In the genomic region with DNA sequence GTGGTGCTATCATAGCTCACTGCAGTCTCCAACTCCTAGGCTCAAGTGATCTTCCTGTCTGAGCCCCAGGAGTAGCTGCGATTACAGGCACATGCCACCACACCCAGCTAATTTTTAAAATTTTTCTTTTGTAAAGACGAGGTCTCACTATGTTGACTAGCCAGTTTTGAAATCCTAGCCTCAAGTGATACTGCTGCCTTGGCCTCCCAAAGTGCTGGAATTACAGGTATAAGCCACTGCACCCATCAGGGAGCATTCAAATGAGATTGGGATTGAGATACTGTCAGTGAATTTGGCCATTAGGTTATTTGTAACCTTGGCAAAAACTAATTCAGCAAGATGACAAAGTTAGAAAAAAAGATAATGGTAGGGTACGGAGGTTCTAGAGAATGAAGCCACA, we compare ENCODE assay signal across 31 cellular contexts. TPM values are rescaled to one million over a fixed set of nuclear protein-coding genes. Genes with fewer than 3 reads are reported as not detected.
"Had no signal": no experiment of that assay in that cellular context is flagged by ENCODE, and none has a peak within 500 bp of the region (broad histone marks: within the 10 kb centered on the region; RNA-seq: fewer than 3 reads in every experiment).

No MANE protein-coding gene starts in this region.

- H3K4me3 Mint-ChIP-seq: activated B cell treated with CpG ODN at 0.5 μM for 24 hours; activated CD8-positive, alpha-beta T cell treated with anti-CD3 and anti-CD28 coated beads for 36 hours; activated naive CD4-positive, alpha-beta T cell treated with anti-CD3 and anti-CD28 coated beads, Interleukin-2, amount 50 U/mL, for 24 hours; activated naive CD8-positive, alpha-beta T cell treated with anti-CD3 and anti-CD28 coated beads, Interleukin-2, amount 10 ng/mL, durations not matched to agents 7 days and 5 days; T-cell had no signal

- DNase-seq: activated B cell treated with CpG ODN at 0.5 μM for 24 hours; activated CD4-positive, alpha-beta T cell treated with anti-CD3 and anti-CD28 coated beads for 48 hours; activated CD4-positive, CD25-positive, alpha-beta regulatory T cell treated with anti-CD3 and anti-CD28 coated beads, Interleukin-2, amount 50 U/mL, for 72 hours; activated CD8-positive, alpha-beta T cell treated with anti-CD3 and anti-CD28 coated beads for 36 hours; activated gamma-delta T cell; activated naive CD4-positive, alpha-beta T cell treated with Interleukin-2 at 50 U/mL for 16 hours; activated naive CD8-positive, alpha-beta T cell treated with anti-CD3 and anti-CD28 coated beads, Interleukin-2, amount 10 ng/mL, durations not matched to agents 7 days and 5 days; activated T-cell treated with anti-CD3 and anti-CD28 coated beads, Interleukin-2, amount 50 U/mL, for 1 hour; body of pancreas; MM.1S; MV-4-11; NCI-H1092; NCI-H1436 treated with DMSO at 0.1 percent for 48 hours; NCI-H1694 treated with DMSO at 0.1 percent for 48 hours; NCI-H2029; NCI-H345; NCI-H524 treated with DMSO at 0.1 percent for 48 hours; PC-3; Peyer's patch; RPMI8226; SHP77 treated with DMSO at 0.1 percent for 48 hours; T-cell; T-helper 2 cell; T-helper 9 cell had no signal

- H3K9me3 ChIP-seq: body of pancreas, breast epithelium, Peyer's patch had no signal

- H3K27me3 Mint-ChIP-seq: activated B cell treated with CpG ODN at 0.5 μM for 24 hours; activated CD8-positive, alpha-beta T cell treated with anti-CD3 and anti-CD28 coated beads for 36 hours; activated naive CD4-positive, alpha-beta T cell treated with anti-CD3 and anti-CD28 coated beads, Interleukin-2, amount 50 U/mL, for 24 hours; activated naive CD8-positive, alpha-beta T cell treated with anti-CD3 and anti-CD28 coated beads, Interleukin-2, amount 10 ng/mL, durations not matched to agents 7 days and 5 days; T-cell had no signal

- H3K27me3 ChIP-seq: body of pancreas, breast epithelium, Peyer's patch had no signal

- H3K27ac Mint-ChIP-seq: activated B cell treated with CpG ODN at 0.5 μM for 24 hours; activated CD8-positive, alpha-beta T cell treated with anti-CD3 and anti-CD28 coated beads for 36 hours; activated naive CD4-positive, alpha-beta T cell treated with anti-CD3 and anti-CD28 coated beads, Interleukin-2, amount 50 U/mL, for 24 hours; activated naive CD8-positive, alpha-beta T cell treated with anti-CD3 and anti-CD28 coated beads, Interleukin-2, amount 10 ng/mL, durations not matched to agents 7 days and 5 days; T-cell had no signal

- H3K4me1 ChIP-seq: body of pancreas, breast epithelium, Peyer's patch had no signal

- FAIRE-seq: astrocyte had no signal

- ATAC-seq: activated CD8-positive, alpha-beta T cell treated with anti-CD3 and anti-CD28 coated beads for 36 hours; body of pancreas; PC-3; SK-N-SH treated with all-trans-retinoic acid at 6 μM for 48 hours; T-cell had no signal

- H3K4me3 ChIP-seq: body of pancreas, breast epithelium, Peyer's patch had no signal

- H3K36me3 ChIP-seq: breast epithelium had no signal

- H3K9me3 Mint-ChIP-seq: activated B cell treated with CpG ODN at 0.5 μM for 24 hours; activated CD8-positive, alpha-beta T cell treated with anti-CD3 and anti-CD28 coated beads for 36 hours; activated naive CD4-positive, alpha-beta T cell treated with anti-CD3 and anti-CD28 coated beads, Interleukin-2, amount 50 U/mL, for 24 hours; activated naive CD8-positive, alpha-beta T cell treated with anti-CD3 and anti-CD28 coated beads, Interleukin-2, amount 10 ng/mL, durations not matched to agents 7 days and 5 days; activated T-helper 2 cell treated with anti-CD3 and anti-CD28 coated beads, Interferon-gamma antibody, Interleukin-2, Interleukin-4, amounts not matched to agents 10 μg/mL and 5 μg/mL and 100 μg/mL, durations not matched to agents 14 hours and 24 hours and 36 hours; T-cell had no signal

RNA-seq across cellular contexts. Expression of gene CYP1A1, which starts 51.2 kb away (rescaled TPM):
- total RNA-seq: LHCN-M2, NCI-H460 had no signal
